In the genomic region with DNA sequence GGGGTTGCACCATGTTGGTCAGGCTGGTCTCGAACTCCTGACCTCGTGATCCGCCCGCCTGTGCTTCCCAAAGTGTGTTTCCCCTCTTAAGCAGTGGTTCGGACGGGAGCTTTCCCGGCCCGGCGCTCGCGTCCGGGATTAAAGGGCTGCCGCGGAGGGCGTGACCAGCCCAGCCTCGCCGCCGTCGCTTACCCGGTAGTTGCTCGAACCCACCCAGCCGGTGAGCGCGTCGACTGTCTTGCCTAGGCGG, we compare ENCODE assay signal across 8 cellular contexts. TPM values are rescaled to one million over a fixed set of nuclear protein-coding genes. Genes with fewer than 3 reads are reported as not detected.
A peak's percentile ranks its signal among the peaks of the same experiment; 100 is the strongest.
DNase-seq lines count a peak whose midpoint lies in the region; ATAC-seq and TF ChIP-seq lines count a peak whose summit lies in the region.

No MANE protein-coding gene starts in this region.

- no peaks in the 10 kb centered on the region for H3K27me3 ChIP-seq in ectodermal cell (ENCODE audit: control insufficient read depth, insufficient read depth, low read length, poor library complexity, severe bottlenecking)

- in situ Hi-C loops in ACHN (cut with HindIII; ENCODE audit: low pct_ligation_motif_present, low pct_unique_long_range_greater_than_20kb, low sequenced_read_pairs) = no loop called here

- DNase-seq in ACHN (peak; percentile 61), GM19240 (ENCODE audit: insufficient read length, low spot score) (no peak)
- DNase-seq in stimulated activated naive CD8-positive, alpha-beta T cell treated with anti-CD3 and anti-CD28 coated beads, Interleukin-15, Interleukin-2, amounts not matched to agents 100 U/mL and 50 U/mL, for 24 hours = peak; percentile 59

- H3K4me1 ChIP-seq in ectodermal cell (ENCODE audit: control insufficient read depth, insufficient read depth, low read length) (no peaks in the 10 kb centered on the region), mesodermal cell (ENCODE audit: control insufficient read depth, insufficient read depth, low read length, poor library complexity, severe bottlenecking) (peaks cover 7% of the 10 kb centered on the region)

- H3K27ac ChIP-seq in ectodermal cell (ENCODE audit: insufficient read depth, low read depth, low read length, poor library complexity, severe bottlenecking) (peak overlapping the region; percentile 92), mesodermal cell (ENCODE audit: low read depth, low read length, severe bottlenecking) (peak overlapping the region; percentile 95)

- ATAC-seq in GM18858 (IDR thresholded peaks at IDR 0.05; ENCODE audit: unreplicated experiment) = peak; percentile 39
- peak; percentile 65 for ATAC-seq in HG03064 (IDR thresholded peaks at IDR 0.05; ENCODE audit: low read depth, unreplicated experiment)
- ATAC-seq in SK-N-SH treated with all-trans-retinoic acid at 6 μM for 48 hours = peak; percentile 80
- ATAC-seq in stimulated activated naive CD8-positive, alpha-beta T cell treated with anti-CD3 and anti-CD28 coated beads, Interleukin-15, Interleukin-2, amounts not matched to agents 100 U/mL and 50 U/mL, for 24 hours = peak; percentile 65

- H3K36me3 ChIP-seq in ectodermal cell (ENCODE audit: control insufficient read depth, insufficient read depth, low read length) (no peaks in the 10 kb centered on the region), mesodermal cell (ENCODE audit: control insufficient read depth, insufficient read depth, low read length) (peaks cover 5% of the 10 kb centered on the region)

- H3K9me3 ChIP-seq in ectodermal cell (ENCODE audit: control insufficient read depth, low read length) (no peaks in the 10 kb centered on the region), mesodermal cell (ENCODE audit: control insufficient read depth, low read length) (no peaks in the 10 kb centered on the region)

- WGBS in ectodermal cell, 2 experiments = 0 to 1% methylated on average over 26 of the region's 26 CpGs
- WGBS in mesodermal cell (ENCODE audit: insufficient coverage in 2 of 2), 2 experiments = 0 to 1% methylated on average over 23 to 26 of the region's 26 CpGs

- H3K4me3 ChIP-seq in ectodermal cell (ENCODE audit: insufficient read depth, low read depth, low read length) (peak overlapping the region; percentile 88), mesodermal cell (ENCODE audit: extremely low read depth, insufficient read depth, low read length, poor library complexity, severe bottlenecking) (peak overlapping the region; percentile 80)

TF ChIP-seq in SK-N-SH treated with all-trans-retinoic acid at 6 μM for 48 hours, 23 proteins besides CTCF, POLR2A, EP300 and RAD21:
- TF ChIP-seq ZFP3 (CRISPR knock-in tag; IDR thresholded peaks at IDR 0.05) = 0 out of 2 replicates have a peak, but pooled peaks have one; percentile 15
- no peak for TF ChIP-seq ZNF8 (CRISPR knock-in tag; IDR thresholded peaks at IDR 0.05)
- TF ChIP-seq ESRRG (CRISPR knock-in tag; IDR thresholded peaks at IDR 0.05) = no peak
TF ChIP-seq in SK-N-SH treated with all-trans-retinoic acid at 6 μM for 48 hours: peak in this region for 1.

RNA-seq across cellular contexts. Expression of a gene that starts 0.5 kb away (rescaled TPM):
- polyA plus RNA-seq in ectodermal cell (2013, experiment 1 of 4) = 46.3 TPM
- polyA plus RNA-seq in ectodermal cell (2013, experiment 2 of 4) = 52.9 TPM
- polyA plus RNA-seq in ectodermal cell (2013, experiment 3 of 4) = 39.9 TPM
- 41.5 TPM for polyA plus RNA-seq in ectodermal cell (2013, experiment 4 of 4)
- polyA plus RNA-seq in mesodermal cell (2013, experiment 1 of 2) = 41.9 TPM
- polyA plus RNA-seq in mesodermal cell (2013, experiment 2 of 2) = 42.5 TPM
